1 cellular context compared by ENCODE assay signal in the genomic region with DNA sequence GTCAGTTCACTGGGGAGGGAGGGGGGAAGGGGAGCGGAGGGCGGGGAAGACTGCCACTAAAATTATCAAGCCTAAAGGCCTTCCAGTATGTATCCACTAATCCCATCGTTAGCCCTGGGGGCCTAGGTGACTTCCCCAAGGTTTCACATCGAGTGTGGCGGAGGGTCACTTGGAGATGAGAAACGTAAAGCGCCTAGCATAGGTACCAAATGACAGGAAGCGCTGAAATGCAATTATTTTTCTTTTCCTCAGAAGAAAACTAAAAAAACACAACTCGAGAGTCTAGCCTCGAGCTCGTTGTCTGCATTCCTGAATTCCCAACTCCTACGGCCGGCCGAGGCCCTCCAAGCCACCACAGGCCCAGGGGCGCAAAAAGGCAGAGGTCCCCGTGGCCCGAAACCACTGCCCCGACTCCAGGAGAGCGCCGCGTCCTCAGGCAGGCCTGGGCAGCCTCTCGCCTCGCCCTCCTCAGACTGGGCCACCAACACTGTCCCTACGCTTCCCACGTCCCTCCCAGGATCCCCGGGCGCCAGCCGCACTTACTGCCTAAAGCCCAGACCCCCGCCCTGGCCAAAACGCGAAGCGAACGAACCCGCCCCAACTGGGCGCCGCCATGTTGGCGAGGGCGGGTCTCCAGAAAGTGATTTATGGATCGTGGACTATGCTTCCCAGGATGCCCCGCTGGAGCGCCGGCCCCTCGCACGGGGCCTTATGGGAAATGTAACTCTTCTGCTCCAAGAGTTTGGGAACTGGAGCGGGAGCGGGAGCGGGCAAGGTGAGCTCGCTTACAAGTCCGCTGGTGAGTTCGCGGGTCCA.
A peak's percentile ranks its signal among the peaks of the same experiment; 100 is the strongest.
TF ChIP-seq lines count a peak whose summit lies in the region.

A gene with protein sequence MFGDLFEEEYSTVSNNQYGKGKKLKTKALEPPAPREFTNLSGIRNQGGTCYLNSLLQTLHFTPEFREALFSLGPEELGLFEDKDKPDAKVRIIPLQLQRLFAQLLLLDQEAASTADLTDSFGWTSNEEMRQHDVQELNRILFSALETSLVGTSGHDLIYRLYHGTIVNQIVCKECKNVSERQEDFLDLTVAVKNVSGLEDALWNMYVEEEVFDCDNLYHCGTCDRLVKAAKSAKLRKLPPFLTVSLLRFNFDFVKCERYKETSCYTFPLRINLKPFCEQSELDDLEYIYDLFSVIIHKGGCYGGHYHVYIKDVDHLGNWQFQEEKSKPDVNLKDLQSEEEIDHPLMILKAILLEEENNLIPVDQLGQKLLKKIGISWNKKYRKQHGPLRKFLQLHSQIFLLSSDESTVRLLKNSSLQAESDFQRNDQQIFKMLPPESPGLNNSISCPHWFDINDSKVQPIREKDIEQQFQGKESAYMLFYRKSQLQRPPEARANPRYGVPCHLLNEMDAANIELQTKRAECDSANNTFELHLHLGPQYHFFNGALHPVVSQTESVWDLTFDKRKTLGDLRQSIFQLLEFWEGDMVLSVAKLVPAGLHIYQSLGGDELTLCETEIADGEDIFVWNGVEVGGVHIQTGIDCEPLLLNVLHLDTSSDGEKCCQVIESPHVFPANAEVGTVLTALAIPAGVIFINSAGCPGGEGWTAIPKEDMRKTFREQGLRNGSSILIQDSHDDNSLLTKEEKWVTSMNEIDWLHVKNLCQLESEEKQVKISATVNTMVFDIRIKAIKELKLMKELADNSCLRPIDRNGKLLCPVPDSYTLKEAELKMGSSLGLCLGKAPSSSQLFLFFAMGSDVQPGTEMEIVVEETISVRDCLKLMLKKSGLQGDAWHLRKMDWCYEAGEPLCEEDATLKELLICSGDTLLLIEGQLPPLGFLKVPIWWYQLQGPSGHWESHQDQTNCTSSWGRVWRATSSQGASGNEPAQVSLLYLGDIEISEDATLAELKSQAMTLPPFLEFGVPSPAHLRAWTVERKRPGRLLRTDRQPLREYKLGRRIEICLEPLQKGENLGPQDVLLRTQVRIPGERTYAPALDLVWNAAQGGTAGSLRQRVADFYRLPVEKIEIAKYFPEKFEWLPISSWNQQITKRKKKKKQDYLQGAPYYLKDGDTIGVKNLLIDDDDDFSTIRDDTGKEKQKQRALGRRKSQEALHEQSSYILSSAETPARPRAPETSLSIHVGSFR (minus strand): TSS at position 642 of the 816 bp plus-strand sequence. CDS start 1,228 bp downstream, outside the sequence.

TF ChIP-seq in HepG2, 621 proteins besides CTCF, POLR2A, EP300 and RAD21 (continued from another document and continues in another):
- TF ChIP-seq GRHL1 (CRISPR knock-in tag; conservative IDR thresholded peaks at IDR 0.05) (no peak), ZMAT5 (CRISPR knock-in tag; IDR thresholded peaks at IDR 0.05; ENCODE audit: borderline replicate concordance, low read depth) (no peak), MYPOP (CRISPR knock-in tag; IDR thresholded peaks at IDR 0.05) (peak; percentile 95), ARNT (IDR thresholded peaks at IDR 0.05) (no peak), E2F5 (CRISPR knock-in tag; conservative IDR thresholded peaks at IDR 0.05) (peak; percentile 44; the same call in 1 of the 2 replicates), PHB2 (IDR thresholded peaks at IDR 0.05; ENCODE audit: partially characterized antibody) (no peak), TRIM22 (IDR thresholded peaks at IDR 0.05) (no peak), KIAA2018 (CRISPR knock-in tag; IDR thresholded peaks at IDR 0.05; ENCODE audit: borderline replicate concordance) (no peak), ZFP37 (CRISPR knock-in tag; IDR thresholded peaks at IDR 0.05; ENCODE audit: borderline replicate concordance) (no peak; the same call in 1 of the 2 replicates), DMAP1 (CRISPR knock-in tag; IDR thresholded peaks at IDR 0.05) (peak; percentile 83), NRL (CRISPR knock-in tag; IDR thresholded peaks at IDR 0.05; ENCODE audit: borderline replicate concordance) (peak; percentile 98)
- TF ChIP-seq, protein P1, sequence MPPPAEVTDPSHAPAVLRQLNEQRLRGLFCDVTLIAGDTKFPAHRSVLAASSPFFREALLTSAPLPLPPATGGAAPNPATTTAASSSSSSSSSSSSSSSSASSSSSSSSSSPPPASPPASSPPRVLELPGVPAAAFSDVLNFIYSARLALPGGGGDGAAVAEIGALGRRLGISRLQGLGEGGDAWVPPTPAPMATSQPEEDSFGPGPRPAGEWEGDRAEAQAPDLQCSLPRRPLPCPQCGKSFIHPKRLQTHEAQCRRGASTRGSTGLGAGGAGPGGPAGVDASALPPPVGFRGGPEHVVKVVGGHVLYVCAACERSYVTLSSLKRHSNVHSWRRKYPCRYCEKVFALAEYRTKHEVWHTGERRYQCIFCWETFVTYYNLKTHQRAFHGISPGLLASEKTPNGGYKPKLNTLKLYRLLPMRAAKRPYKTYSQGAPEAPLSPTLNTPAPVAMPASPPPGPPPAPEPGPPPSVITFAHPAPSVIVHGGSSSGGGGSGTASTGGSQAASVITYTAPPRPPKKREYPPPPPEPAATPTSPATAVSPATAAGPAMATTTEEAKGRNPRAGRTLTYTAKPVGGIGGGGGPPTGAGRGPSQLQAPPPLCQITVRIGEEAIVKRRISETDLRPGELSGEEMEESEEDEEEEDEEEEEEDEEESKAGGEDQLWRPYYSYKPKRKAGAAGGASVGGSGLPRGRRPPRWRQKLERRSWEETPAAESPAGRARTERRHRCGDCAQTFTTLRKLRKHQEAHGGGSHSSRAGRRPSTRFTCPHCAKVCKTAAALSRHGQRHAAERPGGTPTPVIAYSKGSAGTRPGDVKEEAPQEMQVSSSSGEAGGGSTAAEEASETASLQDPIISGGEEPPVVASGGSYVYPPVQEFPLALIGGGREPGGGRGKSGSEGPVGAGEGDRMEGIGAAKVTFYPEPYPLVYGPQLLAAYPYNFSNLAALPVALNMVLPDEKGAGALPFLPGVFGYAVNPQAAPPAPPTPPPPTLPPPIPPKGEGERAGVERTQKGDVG (CRISPR knock-in tag; IDR thresholded peaks at IDR 0.05; ENCODE audit: borderline replicate concordance), result 0 out of 2 replicates have a peak, but pooled peaks have one; percentile 70
- TF ChIP-seq, protein P2, sequence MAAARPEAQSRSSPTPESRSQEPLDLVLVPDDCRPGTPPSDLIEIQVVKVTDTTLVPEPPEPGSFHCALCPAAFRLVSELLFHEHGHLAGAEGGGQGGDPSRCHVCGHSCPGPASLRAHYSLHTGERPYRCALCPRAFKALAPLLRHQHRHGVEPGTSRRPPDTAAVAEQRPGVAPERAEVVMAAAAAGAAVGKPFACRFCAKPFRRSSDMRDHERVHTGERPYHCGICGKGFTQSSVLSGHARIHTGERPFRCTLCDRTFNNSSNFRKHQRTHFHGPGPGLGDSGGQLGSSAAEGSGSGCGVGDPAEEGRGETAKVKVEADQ (CRISPR knock-in tag; IDR thresholded peaks at IDR 0.05; ENCODE audit: borderline replicate concordance), result peak; percentile 98
- TF ChIP-seq, protein P3, sequence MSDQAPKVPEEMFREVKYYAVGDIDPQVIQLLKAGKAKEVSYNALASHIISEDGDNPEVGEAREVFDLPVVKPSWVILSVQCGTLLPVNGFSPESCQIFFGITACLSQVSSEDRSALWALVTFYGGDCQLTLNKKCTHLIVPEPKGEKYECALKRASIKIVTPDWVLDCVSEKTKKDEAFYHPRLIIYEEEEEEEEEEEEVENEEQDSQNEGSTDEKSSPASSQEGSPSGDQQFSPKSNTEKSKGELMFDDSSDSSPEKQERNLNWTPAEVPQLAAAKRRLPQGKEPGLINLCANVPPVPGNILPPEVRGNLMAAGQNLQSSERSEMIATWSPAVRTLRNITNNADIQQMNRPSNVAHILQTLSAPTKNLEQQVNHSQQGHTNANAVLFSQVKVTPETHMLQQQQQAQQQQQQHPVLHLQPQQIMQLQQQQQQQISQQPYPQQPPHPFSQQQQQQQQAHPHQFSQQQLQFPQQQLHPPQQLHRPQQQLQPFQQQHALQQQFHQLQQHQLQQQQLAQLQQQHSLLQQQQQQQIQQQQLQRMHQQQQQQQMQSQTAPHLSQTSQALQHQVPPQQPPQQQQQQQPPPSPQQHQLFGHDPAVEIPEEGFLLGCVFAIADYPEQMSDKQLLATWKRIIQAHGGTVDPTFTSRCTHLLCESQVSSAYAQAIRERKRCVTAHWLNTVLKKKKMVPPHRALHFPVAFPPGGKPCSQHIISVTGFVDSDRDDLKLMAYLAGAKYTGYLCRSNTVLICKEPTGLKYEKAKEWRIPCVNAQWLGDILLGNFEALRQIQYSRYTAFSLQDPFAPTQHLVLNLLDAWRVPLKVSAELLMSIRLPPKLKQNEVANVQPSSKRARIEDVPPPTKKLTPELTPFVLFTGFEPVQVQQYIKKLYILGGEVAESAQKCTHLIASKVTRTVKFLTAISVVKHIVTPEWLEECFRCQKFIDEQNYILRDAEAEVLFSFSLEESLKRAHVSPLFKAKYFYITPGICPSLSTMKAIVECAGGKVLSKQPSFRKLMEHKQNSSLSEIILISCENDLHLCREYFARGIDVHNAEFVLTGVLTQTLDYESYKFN (CRISPR knock-in tag; conservative IDR thresholded peaks at IDR 0.05), result peak; percentile 69
